In the genomic region with DNA sequence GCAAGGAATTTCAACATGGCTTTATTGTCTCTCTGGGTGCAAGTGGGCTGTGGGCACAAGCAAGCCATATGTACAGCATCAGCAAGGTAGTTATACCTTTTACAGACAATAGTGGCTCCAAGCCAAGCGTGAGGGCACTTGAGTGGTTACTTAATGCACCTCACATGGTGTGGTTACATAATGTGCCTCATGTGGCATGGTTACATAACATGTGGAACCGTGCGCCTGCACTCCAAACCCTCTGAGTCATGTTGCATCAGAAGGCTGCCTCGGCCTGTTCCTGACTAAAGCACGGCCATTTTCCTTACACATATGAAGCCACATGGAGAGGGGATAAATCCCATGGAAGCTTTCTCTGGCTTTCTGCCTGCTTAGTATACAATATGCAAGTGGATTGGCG, we compare ENCODE assay signal across 11 cellular contexts.
DNase-seq lines count a peak whose midpoint lies in the region; ATAC-seq, FAIRE-seq and TF ChIP-seq lines count a peak whose summit lies in the region.
"Had no signal": no experiment of that assay in that cellular context is flagged by ENCODE, and none has a peak within 500 bp of the region (broad histone marks: within the 10 kb centered on the region; RNA-seq: fewer than 3 reads in every experiment).

No MANE protein-coding gene starts in this region.

- H3K4me3 Mint-ChIP-seq in effector memory CD8-positive, alpha-beta T cell: no peak overlapping the region
- H3K4me3 Mint-ChIP-seq: activated T-cell treated with anti-CD3 and anti-CD28 coated beads, Interleukin-2, amount 50 U/mL, for 4 hours had no signal

- no peaks in the 10 kb centered on the region for H3K9me3 ChIP-seq in neutrophil

- no peaks in the 10 kb centered on the region for H3K36me3 Mint-ChIP-seq in effector memory CD8-positive, alpha-beta T cell (ENCODE audit: insufficient read depth)

- no peak for TF ChIP-seq CTCF in neutrophil (IDR thresholded peaks at IDR 0.05)

- H3K27ac ChIP-seq in neutrophil: peak overlapping the region; percentile 21
- H3K27ac ChIP-seq: 22Rv1 had no signal

- H3K9me3 Mint-ChIP-seq in effector memory CD8-positive, alpha-beta T cell: no peaks in the 10 kb centered on the region

- H3K27me3 ChIP-seq in neutrophil: no peaks in the 10 kb centered on the region

- peak; percentile 22 for DNase-seq in DMS 273 (lab: John Stamatoyannopoulos, UW; ENCODE audit: unreplicated experiment)
- DNase-seq in DMS 273 treated with DMSO at 0.1 percent for 48 hours (lab: John Stamatoyannopoulos, UW): no peak
- DNase-seq in NCI-H2029 treated with DMSO at 0.1 percent for 48 hours (lab: John Stamatoyannopoulos, UW): peak; percentile 44
- no peak for DNase-seq in effector memory CD8-positive, alpha-beta T cell
- DNase-seq in Kasumi-1 (lab: John Stamatoyannopoulos, UW): no peak
- DNase-seq in frontal cortex (ENCODE audit: low spot score in 2 of 2): no peak
- DNase-seq: activated T-cell treated with anti-CD3 and anti-CD28 coated beads, Interleukin-2, amount 50 U/mL, for 4 hours; NCI-H1694 treated with DMSO at 0.1 percent for 48 hours had no signal

- no peaks in the 10 kb centered on the region for H3K36me3 ChIP-seq in neutrophil

- no peak for FAIRE-seq in frontal cortex (lab: Jason Lieb, UNC)

- no peaks in the 10 kb centered on the region for H3K4me1 Mint-ChIP-seq in effector memory CD8-positive, alpha-beta T cell (ENCODE audit: low read depth in 2 of 2)

- peaks cover 14 to 22% of the 10 kb centered on the region in 2 experiments for H3K4me1 ChIP-seq in neutrophil (ENCODE audit: control insufficient read depth in 1 of 2, insufficient read depth in 1 of 2, low read depth in 1 of 2, low read length in 1 of 2)

- no peaks in the 10 kb centered on the region for H3K27me3 Mint-ChIP-seq in effector memory CD8-positive, alpha-beta T cell

- no peak overlapping the region for H3K4me3 ChIP-seq in neutrophil (ENCODE audit: low read depth in 1 of 2, low read length in 1 of 2)

- ATAC-seq in effector memory CD8-positive, alpha-beta T cell (replicated peaks): peak; percentile 39
- ATAC-seq in GM18873 (IDR thresholded peaks at IDR 0.05; ENCODE audit: low FRiP score, unreplicated experiment): no peak

- H3K27ac Mint-ChIP-seq in effector memory CD8-positive, alpha-beta T cell: no peak overlapping the region

Comparison
In these comparisons a context has a peak if more than half of its experiments do, and no peak if none do; other contexts are left out.
1. DNase-seq: peak in DMS 273 (single experiment) and NCI-H2029 treated with DMSO at 0.1 percent for 48 hours (single experiment); none in DMS 273 treated with DMSO at 0.1 percent for 48 hours (single experiment), effector memory CD8-positive, alpha-beta T cell (0 of 3), Kasumi-1 (0 of 2) and frontal cortex (0 of 2).